In genomic region chr3:111047053-111047452, GRCh38 we compare ENCODE assay signal across 16 cellular contexts. TPM values are rescaled to one million over a fixed set of nuclear protein-coding genes. Genes with fewer than 3 reads are reported as not detected.
DNase-seq lines count a peak whose midpoint lies in the region; ATAC-seq and TF ChIP-seq lines count a peak whose summit lies in the region.
"Had no signal": no experiment of that assay in that cellular context is flagged by ENCODE, and none has a peak within 500 bp of the region (broad histone marks: within the 10 kb centered on the region; RNA-seq: fewer than 3 reads in every experiment).

No MANE protein-coding gene starts in this region.

- H3K27me3 Mint-ChIP-seq in endodermal cell (ENCODE audit: insufficient read depth) = peaks cover 3% of the 10 kb centered on the region

- H3K27ac Mint-ChIP-seq in endodermal cell = no peak overlapping the region

- no peak overlapping the region for H2AFZ ChIP-seq in Karpas-422 (ENCODE audit: low read length)
- H2AFZ ChIP-seq: GM23248 had no signal

- H3K36me3 Mint-ChIP-seq in endodermal cell (ENCODE audit: low read depth) = no peaks in the 10 kb centered on the region

- peak; percentile 27 for DNase-seq in H7
- DNase-seq in endodermal cell = no peak
- peak; percentile 31 for DNase-seq in iPS-NIHi11 (ENCODE audit: low spot score)
- no peak for DNase-seq in medulla oblongata (ENCODE audit: extremely low spot score)
- DNase-seq in Karpas-422 = no peak
- no peak for DNase-seq in COLO668 (lab: John Stamatoyannopoulos, UW; ENCODE audit: unreplicated experiment)
- DNase-seq: 8988T, AML-193, DMS79, GM23248 had no signal

- H3K4me1 ChIP-seq in HUES64 (ENCODE audit: insufficient read depth, low read length) (peaks cover 34% of the 10 kb centered on the region), endodermal cell (ENCODE audit: control insufficient read depth, insufficient read depth, low read length) (no peaks in the 10 kb centered on the region), Karpas-422 (ENCODE audit: low read length) (no peaks in the 10 kb centered on the region)
- H3K4me1 ChIP-seq: BLaER1 had no signal

- H3K9me3 ChIP-seq in HUES64 (ENCODE audit: insufficient read depth, low read depth, low read length) (no peaks in the 10 kb centered on the region; the same call in 1 of the 2 replicates), endodermal cell (ENCODE audit: control insufficient read depth, low read length) (no peaks in the 10 kb centered on the region), Karpas-422 (ENCODE audit: low read length) (peaks cover 4% of the 10 kb centered on the region; the same call in 1 of the 2 replicates)
- H3K9me3 ChIP-seq: BLaER1 had no signal

- H3K36me3 ChIP-seq in H7 (replicated peaks; ENCODE audit: control insufficient read depth, insufficient read depth, low read length) = no peaks in the 10 kb centered on the region
- no peaks in the 10 kb centered on the region for H3K36me3 ChIP-seq in HUES64 (ENCODE audit: insufficient read depth, low read length)
- no peaks in the 10 kb centered on the region for H3K36me3 ChIP-seq in endodermal cell (ENCODE audit: control insufficient read depth, insufficient read depth, low read length)
- H3K36me3 ChIP-seq in Karpas-422 (ENCODE audit: insufficient read depth, low read length) = no peaks in the 10 kb centered on the region
- H3K36me3 ChIP-seq: BLaER1 had no signal

- H3K4me1 Mint-ChIP-seq in endodermal cell = peaks cover 5% of the 10 kb centered on the region

- H3K4me3 ChIP-seq in H7 (ENCODE audit: insufficient read depth, low read depth, low read length) (no peak overlapping the region), HUES64 (ENCODE audit: low read length) (no peak overlapping the region), endodermal cell (ENCODE audit: low read length) (no peak overlapping the region), Karpas-422 (ENCODE audit: low read length) (no peak overlapping the region)
- H3K4me3 ChIP-seq: BLaER1, GM12878, GM23248 had no signal

- no peak overlapping the region for H3K4me2 ChIP-seq in Karpas-422 (ENCODE audit: low read depth, low read length, poor library complexity, severe bottlenecking)
- H3K4me2 ChIP-seq: BLaER1 had no signal

- peak overlapping the region; percentile 37; the same call in 1 of the 2 replicates for H3K9ac ChIP-seq in HUES64 (ENCODE audit: low read depth, low read length)
- H3K9ac ChIP-seq in endodermal cell (ENCODE audit: extremely low read depth, low read length, poor library complexity, severe bottlenecking) = no peak overlapping the region
- no peak overlapping the region for H3K9ac ChIP-seq in Karpas-422 (ENCODE audit: low read length)
- H3K9ac ChIP-seq: BLaER1, GM23248 had no signal

- H3K4me3 Mint-ChIP-seq in endodermal cell = no peak overlapping the region

- no peaks in the 10 kb centered on the region for H3K79me2 ChIP-seq in Karpas-422 (ENCODE audit: low read length)

- H3K9me3 Mint-ChIP-seq in endodermal cell = peaks cover 6% of the 10 kb centered on the region

- no peak for TF ChIP-seq CTCF in endodermal cell (conservative IDR thresholded peaks at IDR 0.05)

- H3K9me2 ChIP-seq in Karpas-422 (replicated peaks; ENCODE audit: insufficient read depth, low read length) = no peaks in the 10 kb centered on the region

- H3K27ac ChIP-seq in HUES64 (ENCODE audit: low read depth, low read length) (peak overlapping the region; percentile 92), endodermal cell (ENCODE audit: low read depth, low read length) (peak overlapping the region; percentile 21), Karpas-422 (ENCODE audit: low read length) (no peak overlapping the region)
- H3K27ac ChIP-seq: BLaER1, GM23248 had no signal

- no peaks in the 10 kb centered on the region for H3K27me3 ChIP-seq in H7 (ENCODE audit: control insufficient read depth, insufficient read depth, low read length)
- H3K27me3 ChIP-seq in HUES64 (ENCODE audit: insufficient read depth, low read length) = no peaks in the 10 kb centered on the region
- no peaks in the 10 kb centered on the region for H3K27me3 ChIP-seq in endodermal cell (ENCODE audit: control insufficient read depth, insufficient read depth, low read length, poor library complexity, severe bottlenecking)
- no peaks in the 10 kb centered on the region for H3K27me3 ChIP-seq in Karpas-422 (ENCODE audit: low read length)
- H3K27me3 ChIP-seq: BLaER1 had no signal

- ATAC-seq in HG03045 (IDR thresholded peaks at IDR 0.05; ENCODE audit: unreplicated experiment) = no peak
- ATAC-seq: GM12878, HepG2 had no signal

- H4K20me1 ChIP-seq in Karpas-422 (ENCODE audit: insufficient read depth, low read depth, low read length) = no peaks in the 10 kb centered on the region
- H4K20me1 ChIP-seq: BLaER1 had no signal

RNA-seq across cellular contexts. Expression of gene NECTIN3, which starts 24.6 kb away (rescaled TPM):
- 42.3 and 47.4 TPM in 2 replicates for total RNA-seq in H7 (2014; rRNA removed; shearing (Covaris generic))
- polyA plus RNA-seq in HUES64 (2013, experiment 1 of 2) = 35.6 TPM
- polyA plus RNA-seq in HUES64 (2013, experiment 2 of 2) = 30.2 TPM
- total RNA-seq in endodermal cell = 10 to 100 TPM; 16.4 to 18.9 TPM
- 55.1 TPM for polyA plus RNA-seq in endodermal cell (2013, experiment 1 of 2)
- 46.1 TPM for polyA plus RNA-seq in endodermal cell (2013, experiment 2 of 2)
- not detected in 2 replicates for total RNA-seq in Karpas-422 (2014; rRNA removed; shearing (Covaris generic); ENCODE audit: low replicate concordance)
- total RNA-seq: G401 had no signal
- polyA plus RNA-seq: GM12878 had no signal

Comparison
In these comparisons a context has a peak if more than half of its experiments do, and no peak if none do; other contexts are left out.
1. DNase-seq: peak in H7 (single experiment) and iPS-NIHi11 (single experiment); none in endodermal cell (single experiment), medulla oblongata (single experiment), Karpas-422 (single experiment) and COLO668 (single experiment).
2. RNA of gene NECTIN3, which starts 24.6 kb away (total RNA-seq): 42.3 to 47.4 TPM in H7 and 16.4 to 18.9 TPM in endodermal cell; not detected in Karpas-422; every median in the first group is over 10 times any median in the second.